Comparison of ENCODE assay signal across 8 cellular contexts in genomic region chr2:3461781-3462492, GRCh38. TPM values are rescaled to one million over a fixed set of nuclear protein-coding genes. Genes with fewer than 3 reads are reported as not detected.
A peak's percentile ranks its signal among the peaks of the same experiment; 100 is the strongest.
DNase-seq lines count a peak whose midpoint lies in the region; TF ChIP-seq lines count a peak whose summit lies in the region.

No MANE protein-coding gene starts in this region.

- no peaks in the 10 kb centered on the region for H3K9me3 Mint-ChIP-seq in endothelial cell (ENCODE audit: unreplicated experiment)

- DNase-seq in AG10803 (ENCODE audit: low read depth) (peak; percentile 57), GM12864 (ENCODE audit: low read depth) (peak; percentile 48), HAP-1 (ENCODE audit: low spot score in 2 of 2) (peak; percentile 63 to 65), SK-N-DZ (ENCODE audit: low spot score) (peak; percentile 55), endothelial cell (ENCODE audit: low spot score) (peak; percentile 43), mucosa of gallbladder (ENCODE audit: low spot score) (peak; percentile 34), NCI-H187 treated with DMSO at 0.1 percent for 48 hours (lab: John Stamatoyannopoulos, UW) (no peak)

- H3K4me1 ChIP-seq in HAP-1 = peaks cover 2% of the 10 kb centered on the region

- peak overlapping the region; percentile 52 for H3K27ac ChIP-seq in KOPT-K1 (ENCODE audit: low read depth, low read length, poor library complexity, severe bottlenecking)

- H3K27me3 Mint-ChIP-seq in endothelial cell (ENCODE audit: unreplicated experiment) = peaks cover 6% of the 10 kb centered on the region

- H3K4me3 ChIP-seq in AG10803 (ENCODE audit: low read length) = peak overlapping the region; percentile 24
- peak overlapping the region; percentile 3; the same call in 1 of the 2 replicates for H3K4me3 ChIP-seq in GM12864 (ENCODE audit: low read depth, low read length)
- H3K4me3 ChIP-seq in HAP-1 = no peak overlapping the region

- peak; percentile 98 for TF ChIP-seq CTCF in AG10803 (conservative IDR thresholded peaks at IDR 0.05; ENCODE audit: low read length)
- peak; percentile 84 for TF ChIP-seq CTCF in GM12864 (IDR thresholded peaks at IDR 0.05; ENCODE audit: low read depth, low read length, missing control alignments)
- TF ChIP-seq CTCF in endothelial cell (IDR thresholded peaks at IDR 0.05; ENCODE audit: unreplicated experiment) = peak; percentile 91

- in situ Hi-C loops in HAP-1 (cut with MboI; ENCODE audit: low sequenced_read_pairs) = no loop called here

- H3K27me3 ChIP-seq in HAP-1 (ENCODE audit: low read depth) = no peaks in the 10 kb centered on the region

- H3K4me3 Mint-ChIP-seq in endothelial cell (ENCODE audit: unreplicated experiment) = no peak overlapping the region

- peaks cover 3% of the 10 kb centered on the region; the same call in 1 of the 2 replicates for H3K36me3 ChIP-seq in HAP-1 (replicated peaks)
- peaks cover 69% of the 10 kb centered on the region for H3K36me3 ChIP-seq in KOPT-K1 (ENCODE audit: insufficient read depth, low read length)

- H3K9me3 ChIP-seq in HAP-1 (no peaks in the 10 kb centered on the region), KOPT-K1 (ENCODE audit: insufficient read depth, low read length, poor library complexity, severe bottlenecking) (no peaks in the 10 kb centered on the region)

- H3K36me3 Mint-ChIP-seq in endothelial cell (ENCODE audit: low read depth, unreplicated experiment) = peaks cover 22% of the 10 kb centered on the region

- peaks cover 2% of the 10 kb centered on the region for H3K4me1 Mint-ChIP-seq in endothelial cell (ENCODE audit: unreplicated experiment)

- H3K27ac Mint-ChIP-seq in endothelial cell (ENCODE audit: unreplicated experiment) = no peak overlapping the region

RNA-seq across cellular contexts. Expression of gene ADI1, which starts 57.4 kb away (rescaled TPM):
- 43.2 and 45.6 TPM in 2 replicates for polyA plus RNA-seq in SK-N-DZ (2014; cell fraction: cytosol; rRNA removed)
- 43.4 and 47.2 TPM in 2 replicates for polyA plus RNA-seq in SK-N-DZ (2014; cell fraction: nucleus; rRNA removed)
- total RNA-seq in endothelial cell (ENCODE audit: unreplicated experiment) (21.6 TPM), mucosa of gallbladder (223 TPM)
